1 cellular context compared by ENCODE assay signal in the genomic region with DNA sequence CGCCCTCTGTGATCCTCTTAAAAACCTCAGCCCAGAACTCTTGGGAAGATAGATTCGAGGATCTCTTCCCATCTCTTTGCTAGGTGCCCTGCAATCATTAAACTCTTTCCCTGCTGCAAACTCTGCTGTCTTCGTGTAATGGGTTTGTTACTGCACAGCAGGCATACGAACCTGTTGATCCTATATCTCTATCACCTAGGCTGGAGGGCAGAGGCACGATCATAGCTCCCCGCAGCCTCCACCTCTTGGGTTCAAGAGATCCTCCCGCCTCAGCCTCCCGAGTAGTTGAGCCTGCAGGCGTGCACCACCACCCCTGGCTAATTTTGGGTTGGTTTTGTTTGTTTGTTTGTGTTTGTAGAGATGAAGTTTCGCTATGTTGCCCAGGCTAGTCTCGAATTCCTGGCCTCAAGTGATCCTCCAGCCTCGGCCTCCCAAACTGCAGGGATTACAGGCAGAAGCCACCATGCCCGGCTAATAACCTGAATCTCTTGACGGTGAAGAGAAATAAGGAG.
A peak's percentile ranks its signal among the peaks of the same experiment; 100 is the strongest.
TF ChIP-seq lines count a peak whose summit lies in the region.

No MANE protein-coding gene starts in this region.

TF ChIP-seq in H1, 55 proteins besides CTCF, POLR2A, EP300 and RAD21 (continued from another document):
- TF ChIP-seq KDM1A (IDR thresholded peaks at IDR 0.05; ENCODE audit: borderline replicate concordance, low read length) (peak; percentile 35; the same call in 1 of the 2 replicates), MAFK (IDR thresholded peaks at IDR 0.05; ENCODE audit: low read depth, low read length) (no peak)
